Comparison of ENCODE assay signal across 8 cellular contexts in genomic region chrX:114040111-114040510, GRCh38.
DNase-seq lines count a peak whose midpoint lies in the region; ATAC-seq, FAIRE-seq and TF ChIP-seq lines count a peak whose summit lies in the region.
"Not testable (repeated sequence)": the region's sequence is repeated elsewhere in the genome, so short reads cannot be mapped to it uniquely, and the experiment has no call there.

No MANE protein-coding gene starts in this region.

- intact Hi-C loops in K562 (cut with micrococcal nuclease): not testable (repeated sequence)

- not testable (repeated sequence) for TF ChIP-seq POLR2A in K562 (conservative IDR thresholded peaks at IDR 0.05)

- POLR2A ChIA-PET in K562 (lab: Yijun Ruan, JAX): not testable (repeated sequence)

- not testable (repeated sequence) for FAIRE-seq in K562 (lab: Jason Lieb, UNC)

- H3K27ac ChIP-seq in GM23338 (ENCODE audit: low read depth): peak overlapping the region; percentile 90
- peak overlapping the region; percentile 93 for H3K27ac ChIP-seq in HUES48 (ENCODE audit: low read depth, low read length)
- not testable (repeated sequence) for H3K27ac ChIP-seq in K562 (ENCODE audit: extremely low read depth, low read depth, low read length); hepatocyte; iPS-20b (ENCODE audit: low read length); smooth muscle cell (ENCODE audit: low read depth)

- TF ChIP-seq CTCF in GM23338 (conservative IDR thresholded peaks at IDR 0.05; ENCODE audit: low read depth in 2 of 2); K562 (IDR thresholded peaks at IDR 0.05 in 2 of 3, conservative IDR thresholded peaks at IDR 0.05 in 1 of 3; ENCODE audit: insufficient read depth in 2 of 3, low read depth in 1 of 3, low read length in 3 of 3); hepatocyte (IDR thresholded peaks at IDR 0.05; ENCODE audit: poor library complexity); nephron progenitor cell (IDR thresholded peaks at IDR 0.05); smooth muscle cell (IDR thresholded peaks at IDR 0.05; ENCODE audit: borderline replicate concordance, insufficient read depth, poor library complexity, severe bottlenecking): not testable (repeated sequence)

- not testable (repeated sequence) for H3K36me3 ChIP-seq in GM23338 (ENCODE audit: insufficient read depth); hepatocyte (replicated peaks; ENCODE audit: insufficient read depth, low read depth); smooth muscle cell (ENCODE audit: low read depth)
- H3K36me3 ChIP-seq in HUES48 (ENCODE audit: control insufficient read depth, insufficient read depth, low read length): peaks cover 20% of the 10 kb centered on the region
- peaks cover 16% of the 10 kb centered on the region; the same call in 1 of the 3 replicates for H3K36me3 ChIP-seq in K562 (ENCODE audit: control insufficient read depth, insufficient read depth, low read length)
- H3K36me3 ChIP-seq in iPS-20b (ENCODE audit: insufficient read depth, low read depth, low read length): peaks cover 17% of the 10 kb centered on the region; the same call in 1 of the 2 replicates

- H3K4me3 ChIP-seq in GM23338 (peak overlapping the region; percentile 81), HUES48 (ENCODE audit: low read depth, low read length) (peak overlapping the region; percentile 76), iPS-11a (ENCODE audit: low read depth, low read length) (peak overlapping the region; percentile 66), iPS-20b (ENCODE audit: low read length) (peak overlapping the region; percentile 81; the same call in 1 of the 2 replicates)
- not testable (repeated sequence) for H3K4me3 ChIP-seq in K562, hepatocyte, smooth muscle cell

- CTCF ChIA-PET in K562 (lab: Yijun Ruan, JAX; ENCODE audit: low intra/inter-chr PET ratio): not testable (repeated sequence)

- not testable (repeated sequence) for H3K9me3 Mint-ChIP-seq in GM23338, nephron progenitor cell

- ATAC-seq in GM23338, K562: not testable (repeated sequence)

- not testable (repeated sequence) for H3K4me3 Mint-ChIP-seq in GM23338
- peak overlapping the region; percentile 28 for H3K4me3 Mint-ChIP-seq in nephron progenitor cell

- H3K4me1 Mint-ChIP-seq in GM23338 (peaks cover 32% of the 10 kb centered on the region), nephron progenitor cell (peaks cover 16% of the 10 kb centered on the region)

- peak overlapping the region; percentile 69 for H3K4me2 ChIP-seq in GM23338
- H3K4me2 ChIP-seq in K562 (ENCODE audit: insufficient read depth, low read length): not testable (repeated sequence)
- peak overlapping the region; percentile 66 for H3K4me2 ChIP-seq in hepatocyte
- peak overlapping the region; percentile 48 for H3K4me2 ChIP-seq in smooth muscle cell

- H3F3A ChIP-seq in GM23338 (replicated peaks; ENCODE audit: low read depth); smooth muscle cell (ENCODE audit: low read depth): not testable (repeated sequence)

- not testable (repeated sequence) for H3K9me1 ChIP-seq in K562 (ENCODE audit: control insufficient read depth, insufficient read depth, low read length)

- not testable (repeated sequence) for H3K9me3 ChIP-seq in HUES48 (ENCODE audit: control insufficient read depth, insufficient read depth, low read length); K562 (replicated peaks; ENCODE audit: control insufficient read depth, insufficient read depth, low read depth, low read length); hepatocyte (ENCODE audit: low read depth); iPS-20b (ENCODE audit: insufficient read depth, low read depth, low read length); smooth muscle cell (replicated peaks; ENCODE audit: low read depth)

- 30% methylated on average over 8 of the region's 8 CpGs for WGBS in K562 (ENCODE audit: insufficient coverage, low coverage, missing lambda C conversion rate)
- WGBS in hepatocyte (ENCODE audit: low lambda C conversion rate, missing lambda C conversion rate): 34% methylated on average over 8 of the region's 8 CpGs
- 35% methylated on average over 8 of the region's 8 CpGs for WGBS in smooth muscle cell (ENCODE audit: low lambda C conversion rate)

- H3K4me1 ChIP-seq in GM23338 (ENCODE audit: insufficient read depth) (peaks cover 14% of the 10 kb centered on the region), HUES48 (ENCODE audit: control insufficient read depth, insufficient read depth, low read length) (peaks cover 33% of the 10 kb centered on the region), K562 (replicated peaks in 1 of 2; ENCODE audit: control insufficient read depth in 2 of 2, insufficient read depth in 2 of 2, low read length in 2 of 2) (peaks cover 3 to 18% of the 10 kb centered on the region in 2 experiments; a peak in 4 of 5 replicates), iPS-20b (ENCODE audit: insufficient read depth, low read length) (peaks cover 13% of the 10 kb centered on the region), smooth muscle cell (ENCODE audit: low read depth) (peaks cover 21% of the 10 kb centered on the region)
- H3K4me1 ChIP-seq in hepatocyte (ENCODE audit: insufficient read depth): not testable (repeated sequence)

- H3K9me2 ChIP-seq in GM23338 (ENCODE audit: insufficient read depth); hepatocyte (replicated peaks; ENCODE audit: insufficient read depth): not testable (repeated sequence)

- not testable (repeated sequence) for BruUV-seq in K562 (replicated peaks; lab: Mats Ljungman, UMichigan)

- H3K27me3 ChIP-seq in GM23338 (ENCODE audit: insufficient read depth); HUES48 (ENCODE audit: control insufficient read depth, insufficient read depth, low read length); K562 (ENCODE audit: control insufficient read depth in 2 of 2, insufficient read depth in 2 of 2, low read length in 2 of 2); hepatocyte; iPS-20b (ENCODE audit: insufficient read depth, low read length): not testable (repeated sequence)
- H3K27me3 ChIP-seq in smooth muscle cell (ENCODE audit: low read depth): peaks cover 21% of the 10 kb centered on the region

- in situ Hi-C loops in K562 (cut with MboI): not testable (repeated sequence)

- H4K20me1 ChIP-seq in GM23338 (replicated peaks; ENCODE audit: insufficient read depth); K562 (replicated peaks; ENCODE audit: control insufficient read depth, insufficient read depth, low read length); hepatocyte (ENCODE audit: insufficient read depth, poor library complexity, severe bottlenecking); smooth muscle cell (ENCODE audit: low read depth): not testable (repeated sequence)

- peaks cover 12% of the 10 kb centered on the region for H3K27me3 Mint-ChIP-seq in GM23338 (ENCODE audit: insufficient read depth, low read depth, poor library complexity)
- not testable (repeated sequence) for H3K27me3 Mint-ChIP-seq in nephron progenitor cell (ENCODE audit: low read depth, poor library complexity)

- H3K9ac ChIP-seq in HUES48 (ENCODE audit: low read depth, low read length): peak overlapping the region; percentile 94
- H3K9ac ChIP-seq in K562 (ENCODE audit: insufficient read depth in 1 of 2, low read depth in 2 of 2, low read length in 2 of 2); smooth muscle cell (ENCODE audit: low read depth): not testable (repeated sequence)
- peak overlapping the region; percentile 93; the same call in 1 of the 2 replicates for H3K9ac ChIP-seq in iPS-20b (ENCODE audit: low read depth, low read length)

- DNase-seq in GM23338 (ENCODE audit: low spot score): peak; percentile 68
- DNase-seq in K562 (ENCODE audit: extremely low read depth in 1 of 4, low spot score in 3 of 4); hepatocyte (ENCODE audit: low spot score); nephron progenitor cell; smooth muscle cell (lab: John Stamatoyannopoulos, UW; ENCODE audit: unreplicated experiment): not testable (repeated sequence)

- H3K79me2 ChIP-seq in GM23338 (replicated peaks; ENCODE audit: insufficient read depth) (peaks cover 40% of the 10 kb centered on the region), K562 (ENCODE audit: control insufficient read depth, insufficient read depth, low read length) (peaks cover 47% of the 10 kb centered on the region)
- H3K79me2 ChIP-seq in hepatocyte; smooth muscle cell (ENCODE audit: low read depth): not testable (repeated sequence)

- peaks cover 28% of the 10 kb centered on the region for H3K36me3 Mint-ChIP-seq in GM23338 (ENCODE audit: low read depth)
- not testable (repeated sequence) for H3K36me3 Mint-ChIP-seq in nephron progenitor cell (ENCODE audit: low read depth)

- not testable (repeated sequence) for TF ChIP-seq EP300 in K562 (IDR thresholded peaks at IDR 0.05; ENCODE audit: low read length)

- not testable (repeated sequence) for TF ChIP-seq RAD21 in K562 (CRISPR knock-in tag; conservative IDR thresholded peaks at IDR 0.05 in 1 of 2, IDR thresholded peaks at IDR 0.05 in 1 of 2)

- H3K27ac Mint-ChIP-seq in GM23338: peak overlapping the region; percentile 95
- not testable (repeated sequence) for H3K27ac Mint-ChIP-seq in nephron progenitor cell

- not testable (repeated sequence) for H2AFZ ChIP-seq in GM23338; K562 (ENCODE audit: low read depth, low read length); hepatocyte; smooth muscle cell (ENCODE audit: low read depth)

TF ChIP-seq in GM23338, 12 proteins besides CTCF, POLR2A, EP300 and RAD21:
- TF ChIP-seq POLR2AphosphoS5 (IDR thresholded peaks at IDR 0.05; ENCODE audit: low read depth): peak; percentile 53; the same call in 1 of the 2 replicates
- TF ChIP-seq CREB1 (CRISPR knock-in tag; IDR thresholded peaks at IDR 0.05; ENCODE audit: low read depth): peak; percentile 43; the same call in 1 of the 2 replicates

TF ChIP-seq in K562, 482 proteins besides CTCF, POLR2A, EP300 and RAD21 (continues in another document):
- TF ChIP-seq ATF1 (CRISPR knock-in tag; IDR thresholded peaks at IDR 0.05); JUND (tag; IDR thresholded peaks at IDR 0.05; ENCODE audit: borderline replicate concordance, low read depth, low read length): not testable (repeated sequence)
- peak; percentile 47; the same call in 1 of the 2 replicates for TF ChIP-seq ATF1 (tag; IDR thresholded peaks at IDR 0.05)
- 0 out of 2 replicates have a peak, but pooled peaks have one; percentile 13 for TF ChIP-seq JUND (IDR thresholded peaks at IDR 0.05; ENCODE audit: borderline replicate concordance, low read depth, low read length)
